In the genomic region with DNA sequence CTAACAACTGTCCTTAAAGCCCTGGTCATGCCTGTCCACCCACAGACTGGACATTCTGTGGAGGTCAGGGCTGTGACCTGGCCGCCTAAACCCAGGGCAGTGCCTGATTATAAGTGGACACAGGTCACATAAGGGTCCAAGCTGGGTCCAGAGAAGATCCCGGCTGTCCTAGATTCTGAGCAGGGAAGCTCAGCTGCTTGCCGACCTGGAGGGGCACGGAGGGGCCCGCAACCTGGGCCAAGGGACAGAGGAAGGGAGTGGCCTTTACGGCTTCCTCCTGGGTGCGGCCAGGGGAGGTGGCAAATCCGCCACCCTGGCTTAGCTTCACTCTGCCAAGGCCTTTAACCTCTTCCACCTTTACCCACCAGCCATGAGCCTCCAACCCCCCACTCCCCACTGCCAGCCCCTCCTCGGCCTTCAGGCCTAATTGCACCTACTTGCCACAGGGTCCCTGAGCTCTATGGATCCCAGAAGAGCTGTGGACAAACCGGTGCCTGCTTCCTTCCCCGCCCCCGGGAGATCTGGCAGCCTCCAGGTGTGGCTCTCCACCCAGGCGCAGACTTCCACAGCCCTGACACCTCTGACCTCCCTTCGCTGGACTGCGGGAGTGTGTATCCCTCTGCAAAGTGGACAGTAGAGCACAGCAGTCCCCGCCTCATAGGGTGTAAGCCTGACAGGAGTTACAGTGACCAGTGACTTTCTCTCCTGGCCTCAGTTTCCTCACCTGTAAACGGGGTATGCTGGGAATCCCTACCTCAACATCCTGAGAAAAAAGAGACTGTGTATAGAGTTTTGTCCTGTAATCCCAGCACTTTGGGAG, we compare ENCODE assay signal across 1 cellular context.
TF ChIP-seq lines count a peak whose summit lies in the region.

No MANE protein-coding gene starts in this region.

TF ChIP-seq in liver, 16 proteins besides CTCF, POLR2A, EP300 and RAD21 (continued from another document):
- TF ChIP-seq, protein P1, sequence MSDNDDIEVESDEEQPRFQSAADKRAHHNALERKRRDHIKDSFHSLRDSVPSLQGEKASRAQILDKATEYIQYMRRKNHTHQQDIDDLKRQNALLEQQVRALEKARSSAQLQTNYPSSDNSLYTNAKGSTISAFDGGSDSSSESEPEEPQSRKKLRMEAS (IDR thresholded peaks at IDR 0.05), result no peak
- no peak for TF ChIP-seq TAF1 (conservative IDR thresholded peaks at IDR 0.05)
- TF ChIP-seq FOXA1 (IDR thresholded peaks at IDR 0.05), result no peak
- no peak for TF ChIP-seq EGR1 (IDR thresholded peaks at IDR 0.05; ENCODE audit: low read depth in 2 of 2)
- TF ChIP-seq RXRA (IDR thresholded peaks at IDR 0.05), result peak; percentile 66 to 69
